In genomic region chr12:131950182-131950913, GRCh38 we compare ENCODE assay signal across 8 cellular contexts. TPM values are rescaled to one million over a fixed set of nuclear protein-coding genes. Genes with fewer than 3 reads are reported as not detected.
DNase-seq lines count a peak whose midpoint lies in the region; ATAC-seq and TF ChIP-seq lines count a peak whose summit lies in the region.

No MANE protein-coding gene starts in this region.

- no peaks in the 10 kb centered on the region for H3K27me3 Mint-ChIP-seq in T-helper 1 cell treated with Interleukin-12 subunit alpha and Interleukin-12 subunit beta and Interleukin-4 antibody, amounts not matched to agents 30 μg/mL and 1 μg/mL, for 36 hours (ENCODE audit: low read depth)

- H3K36me3 ChIP-seq in colonic mucosa (no peaks in the 10 kb centered on the region), lung (ENCODE audit: control insufficient read depth in 2 of 2, insufficient read depth in 2 of 2, low read length in 2 of 2) (no peaks in the 10 kb centered on the region)

- H3K27ac ChIP-seq in 22Rv1 (peak overlapping the region; percentile 84), colonic mucosa (peak overlapping the region; percentile 68), lung (ENCODE audit: low read depth in 1 of 2, low read length in 1 of 2) (peak overlapping the region; percentile 83 to 87)

- H3K9me3 Mint-ChIP-seq in T-helper 1 cell treated with Interleukin-12 subunit alpha and Interleukin-12 subunit beta and Interleukin-4 antibody, amounts not matched to agents 30 μg/mL and 1 μg/mL, for 36 hours: no peaks in the 10 kb centered on the region

- peak overlapping the region; percentile 100 for H3K4me3 ChIP-seq in colonic mucosa
- peak overlapping the region; percentile 96 for H3K4me3 ChIP-seq in lung

- DNase-seq in colonic mucosa: peak; percentile 37
- DNase-seq in lung (ENCODE audit: low spot score): no peak
- peak; percentile 38 for DNase-seq in stimulated activated naive CD4-positive, alpha-beta T cell treated with Interleukin-2 at 50 U/mL for 16 hours (lab: John Stamatoyannopoulos, UW)

- peak overlapping the region; percentile 89 for H3K4me3 Mint-ChIP-seq in T-helper 1 cell treated with Interleukin-12 subunit alpha and Interleukin-12 subunit beta and Interleukin-4 antibody, amounts not matched to agents 30 μg/mL and 1 μg/mL, for 36 hours

- peak; percentile 2 for ATAC-seq in GM18520 (IDR thresholded peaks at IDR 0.05; ENCODE audit: unreplicated experiment)
- peak; percentile 17 for ATAC-seq in HG03060 (IDR thresholded peaks at IDR 0.05; ENCODE audit: low read depth, unreplicated experiment)
- no peak for ATAC-seq in lung (ENCODE audit: insufficient read depth, low FRiP score)
- ATAC-seq in GM18870 (IDR thresholded peaks at IDR 0.05; ENCODE audit: unreplicated experiment): no peak

- no peaks in the 10 kb centered on the region for H3K36me3 Mint-ChIP-seq in T-helper 1 cell treated with Interleukin-12 subunit alpha and Interleukin-12 subunit beta and Interleukin-4 antibody, amounts not matched to agents 30 μg/mL and 1 μg/mL, for 36 hours (ENCODE audit: low read depth)

- no peaks in the 10 kb centered on the region for H3K27me3 ChIP-seq in colonic mucosa
- no peaks in the 10 kb centered on the region for H3K27me3 ChIP-seq in lung (ENCODE audit: control insufficient read depth, insufficient read depth)

- H3K4me1 ChIP-seq in colonic mucosa (no peaks in the 10 kb centered on the region), lung (ENCODE audit: control insufficient read depth in 2 of 2, insufficient read depth in 2 of 2, low read length in 2 of 2) (peaks cover 6 to 8% of the 10 kb centered on the region in 2 donors)

- peak overlapping the region; percentile 92 for H3K27ac Mint-ChIP-seq in T-helper 1 cell treated with Interleukin-12 subunit alpha and Interleukin-12 subunit beta and Interleukin-4 antibody, amounts not matched to agents 30 μg/mL and 1 μg/mL, for 36 hours

- TF ChIP-seq CTCF in 22Rv1 (IDR thresholded peaks at IDR 0.05) (no peak), colonic mucosa (IDR thresholded peaks at IDR 0.05) (no peak), lung (IDR thresholded peaks at IDR 0.05; ENCODE audit: control extremely low read depth, extremely low read depth) (no peak)

- H3K9ac ChIP-seq in colonic mucosa (ENCODE audit: low read depth in 2 of 2, low read length in 2 of 2): peak overlapping the region; percentile 75 to 98

- 1 to 2% methylated on average over 64 to 79 of the region's 79 CpGs for WGBS in lung, 2 donors

- peaks cover 25% of the 10 kb centered on the region for H3K4me1 Mint-ChIP-seq in T-helper 1 cell treated with Interleukin-12 subunit alpha and Interleukin-12 subunit beta and Interleukin-4 antibody, amounts not matched to agents 30 μg/mL and 1 μg/mL, for 36 hours (ENCODE audit: low read depth)

- intact Hi-C loops in colonic mucosa (cut with DNase I): no loop called here

- H3K9me3 ChIP-seq in colonic mucosa (no peaks in the 10 kb centered on the region), lung (ENCODE audit: control insufficient read depth in 2 of 2, insufficient read depth in 1 of 2, low read length in 1 of 2) (no peaks in the 10 kb centered on the region)

RNA-seq across cellular contexts. Expression of gene EP400, which starts 0.6 kb away (rescaled TPM):
- total RNA-seq in colonic mucosa (10 to 100 TPM; 23.3 to 39.0 TPM), lung (10 to 100 TPM; 35.5 to 47.8 TPM)
- polyA plus RNA-seq in lung: 10 to 100 TPM; 11.4 to 16.0 TPM

RNA-seq across cellular contexts. Expression of gene PUS1, which starts 21.3 kb away (rescaled TPM):
- total RNA-seq in colonic mucosa (10 to 100 TPM; 16.0 to 58.9 TPM), lung (10 to 100 TPM in 1 of 2 donors, 1 to 10 TPM in 1; 6.8 to 30.9 TPM)
- polyA plus RNA-seq in lung: 10 to 100 TPM; 28.6 to 35.6 TPM

RNA-seq across cellular contexts. Expression of gene ULK1, which starts 55.9 kb away (rescaled TPM):
- total RNA-seq in colonic mucosa (10 to 100 TPM; 20.3 to 31.9 TPM), lung (10 to 100 TPM; 25.9 to 32.8 TPM)
- polyA plus RNA-seq in lung: 10 to 100 TPM; 15.4 to 19.7 TPM

Comparison
In these comparisons a context has a peak if more than half of its experiments do, and no peak if none do; other contexts are left out.
1. ATAC-seq: peak in GM18520 (single experiment) and HG03060 (single experiment); none in lung (single experiment) and GM18870 (single experiment).
2. Peak in every context shown above with its lines, with median percentiles within 50 percentile points of each other: H3K27ac ChIP-seq.